Comparison of ENCODE assay signal across 25 cellular contexts in genomic region chr2:33570681-33571080, GRCh38.
"Had no signal": no experiment of that assay in that cellular context is flagged by ENCODE, and none has a peak within 500 bp of the region (broad histone marks: within the 10 kb centered on the region; RNA-seq: fewer than 3 reads in every experiment).

No MANE protein-coding gene starts in this region.

- H2AFZ ChIP-seq: parathyroid adenoma had no signal

- H3K27me3 Mint-ChIP-seq: activated CD8-positive, alpha-beta T cell treated with anti-CD3 and anti-CD28 coated beads for 36 hours; activated T-helper 17 cell treated with anti-CD3 and anti-CD28 coated beads, Interleukin-2, amount 50 U/mL, for 72 hours had no signal

- H3K4me1 Mint-ChIP-seq: activated T-helper 17 cell treated with anti-CD3 and anti-CD28 coated beads, Interleukin-2, amount 50 U/mL, for 72 hours; endodermal cell had no signal

- H3K9me3 Mint-ChIP-seq: activated CD8-positive, alpha-beta T cell treated with anti-CD3 and anti-CD28 coated beads for 36 hours; activated T-cell treated with anti-CD3 and anti-CD28 coated beads, Interleukin-2, amount 50 U/mL, for 4 hours; activated T-helper 17 cell treated with anti-CD3 and anti-CD28 coated beads, Interleukin-2, amount 50 U/mL, for 72 hours; endodermal cell had no signal

- H3K4me3 ChIP-seq: esophagus muscularis mucosa, left lung, lower lobe of right lung, mucosa of descending colon, psoas muscle, sigmoid colon, smooth muscle cell, testis, transverse colon had no signal

- H3K79me2 ChIP-seq: parathyroid adenoma had no signal

- H3K27ac ChIP-seq: esophagus muscularis mucosa, left lung, lower lobe of right lung, parathyroid adenoma, psoas muscle, sigmoid colon, testis, transverse colon had no signal

- H3K4me2 ChIP-seq: smooth muscle cell had no signal

- H3K4me1 ChIP-seq: left lung, lower lobe of right lung, parathyroid adenoma, psoas muscle, sigmoid colon, testis, transverse colon had no signal

- H3K9me3 ChIP-seq: esophagus muscularis mucosa, left lung, lower lobe of right lung, mucosa of descending colon, psoas muscle, sigmoid colon, testis, transverse colon had no signal

- ATAC-seq: activated CD8-positive, alpha-beta T cell treated with anti-CD3 and anti-CD28 coated beads for 36 hours; activated T-cell treated with anti-CD3 and anti-CD28 coated beads, Interleukin-2, amount 50 U/mL, for 4 hours; activated T-helper 17 cell treated with anti-CD3 and anti-CD28 coated beads, Interleukin-2, amount 50 U/mL, for 72 hours; left lung; lower lobe of right lung; mucosa of descending colon; psoas muscle had no signal

- H3K9ac ChIP-seq: parathyroid adenoma had no signal

- H3K4me3 Mint-ChIP-seq: activated CD8-positive, alpha-beta T cell treated with anti-CD3 and anti-CD28 coated beads for 36 hours; activated T-cell treated with anti-CD3 and anti-CD28 coated beads, Interleukin-2, amount 50 U/mL, for 4 hours; activated T-helper 17 cell treated with anti-CD3 and anti-CD28 coated beads, Interleukin-2, amount 50 U/mL, for 72 hours; endodermal cell had no signal

- H3K27ac Mint-ChIP-seq: activated CD8-positive, alpha-beta T cell treated with anti-CD3 and anti-CD28 coated beads for 36 hours; activated T-helper 17 cell treated with anti-CD3 and anti-CD28 coated beads, Interleukin-2, amount 50 U/mL, for 72 hours; endodermal cell had no signal

- H3K36me3 ChIP-seq: esophagus muscularis mucosa, left lung, lower lobe of right lung, sigmoid colon, transverse colon had no signal

- DNase-seq: activated CD4-positive, alpha-beta T cell treated with anti-CD3 and anti-CD28 coated beads, Interleukin-2, amount 50 U/mL, for 1 hour; activated CD4-positive, CD25-positive, alpha-beta regulatory T cell treated with anti-CD3 and anti-CD28 coated beads, Interleukin-2, amount 50 U/mL, for 72 hours; activated CD8-positive, alpha-beta T cell treated with anti-CD3 and anti-CD28 coated beads for 36 hours; activated gamma-delta T cell treated with Interleukin-2 at 50 U/mL for 16 hours; activated naive CD4-positive, alpha-beta T cell treated with anti-CD3 and anti-CD28 coated beads, Interleukin-2, amount 50 U/mL, for 16 hours; activated T-cell treated with anti-CD3 and anti-CD28 coated beads, Interleukin-2, amount 50 U/mL, for 4 hours; amygdala; caudate nucleus; endodermal cell; kidney glomerular epithelial cell; left lung; lower lobe of right lung; mesendoderm; mucosa of descending colon; nucleus accumbens; psoas muscle; sigmoid colon; stimulated activated CD4-positive, alpha-beta T cell treated with anti-CD3 and anti-CD28 coated beads, Interleukin-2, amount 100 ng/mL, for 24 hours; stimulated activated naive CD4-positive, alpha-beta T cell; testis; transverse colon had no signal

- H3K27me3 ChIP-seq: esophagus muscularis mucosa, left lung, sigmoid colon, testis, transverse colon had no signal
